In the genomic region with DNA sequence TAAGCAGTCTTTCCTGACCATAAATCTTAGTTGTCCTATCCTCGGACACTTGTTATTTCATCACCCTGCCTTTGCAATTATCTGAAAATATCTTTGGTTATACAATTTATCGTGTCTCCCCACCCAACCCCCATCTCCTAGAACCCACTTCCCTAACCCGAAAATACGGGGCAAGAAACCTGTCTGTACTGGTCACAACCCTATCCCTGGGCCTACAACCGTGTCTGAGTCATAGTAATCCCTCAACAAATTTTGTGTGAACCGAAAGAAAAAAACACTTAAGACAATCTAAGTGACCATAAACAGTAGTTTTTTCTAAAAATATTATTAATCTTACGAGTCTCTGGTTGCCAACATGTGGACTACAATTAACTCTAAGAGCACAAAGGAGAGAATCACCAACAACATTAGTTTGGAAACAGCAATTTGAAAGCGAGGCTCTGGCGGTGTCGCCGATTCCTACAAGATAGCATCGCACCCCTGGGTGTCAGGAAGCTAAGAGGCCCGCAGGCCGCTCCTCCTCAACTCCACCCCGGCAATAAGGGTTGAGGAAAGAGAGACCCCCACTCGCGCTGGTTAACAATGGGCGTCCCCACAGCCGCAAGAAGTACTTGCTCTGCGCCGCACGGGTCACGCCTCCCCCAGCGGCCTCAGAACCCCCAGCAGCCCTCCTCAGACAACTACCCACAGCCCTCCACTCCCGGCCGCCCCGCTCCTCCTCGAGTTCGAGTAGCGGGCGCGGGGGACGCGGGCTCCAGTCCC, we compare ENCODE assay signal across 8 cellular contexts. TPM values are rescaled to one million over a fixed set of nuclear protein-coding genes. Genes with fewer than 3 reads are reported as not detected.
DNase-seq lines count a peak whose midpoint lies in the region; ATAC-seq and TF ChIP-seq lines count a peak whose summit lies in the region.
"Not testable (repeated sequence)": the region's sequence is repeated elsewhere in the genome, so short reads cannot be mapped to it uniquely, and the experiment has no call there.

No MANE protein-coding gene starts in this region.

- H3K4me3 ChIP-seq in LNCaP clone FGC (ENCODE audit: low read depth, low read length) (peak overlapping the region; percentile 64), coronary artery (peak overlapping the region; percentile 79), iPS-11a (ENCODE audit: low read depth, low read length) (peak overlapping the region; percentile 39), neutrophil (ENCODE audit: low read depth in 1 of 2, low read length in 1 of 2) (peak overlapping the region; percentile 65 to 93), upper lobe of right lung (peak overlapping the region; percentile 64)

- peak; percentile 41 for ATAC-seq in GM18867 (IDR thresholded peaks at IDR 0.05; ENCODE audit: unreplicated experiment)
- peak; percentile 27 for ATAC-seq in HG02623 (IDR thresholded peaks at IDR 0.05; ENCODE audit: unreplicated experiment)
- peak; percentile 44 to 62 for ATAC-seq in activated CD4-positive, CD25-positive, alpha-beta regulatory T cell treated with anti-CD3 and anti-CD28 coated beads, Interleukin-2, amount 50 U/mL, for 24 hours
- not testable (repeated sequence) for ATAC-seq in upper lobe of right lung

- not testable (repeated sequence) for TF ChIP-seq CTCF in LNCaP clone FGC (IDR thresholded peaks at IDR 0.05; ENCODE audit: control insufficient read depth, extremely low read depth, insufficient read depth); coronary artery (IDR thresholded peaks at IDR 0.05); neutrophil (IDR thresholded peaks at IDR 0.05); upper lobe of right lung (IDR thresholded peaks at IDR 0.05)

- not testable (repeated sequence) for DNase-seq in LNCaP clone FGC (ENCODE audit: low read depth); coronary artery (ENCODE audit: low spot score); upper lobe of right lung

- H3K36me3 ChIP-seq in neutrophil, upper lobe of right lung: not testable (repeated sequence)

- intact Hi-C loops in upper lobe of right lung (cut with DNase I) = not testable (repeated sequence)

- not testable (repeated sequence) for H3K9me3 ChIP-seq in neutrophil, upper lobe of right lung

- not testable (repeated sequence) for H3K4me1 ChIP-seq in neutrophil (ENCODE audit: control insufficient read depth in 1 of 2, insufficient read depth in 1 of 2, low read depth in 1 of 2, low read length in 1 of 2); upper lobe of right lung

- H3K27ac ChIP-seq in coronary artery (peak overlapping the region; percentile 77 to 78), neutrophil (peak overlapping the region; percentile 70), upper lobe of right lung (peak overlapping the region; percentile 60)

- H3K27me3 ChIP-seq in neutrophil, upper lobe of right lung: not testable (repeated sequence)

RNA-seq across cellular contexts. Expression of gene TVP23C, which starts 0.5 kb away (rescaled TPM):
- total RNA-seq in upper lobe of right lung = 18.4 TPM

RNA-seq across cellular contexts. Expression of gene FBXW10B, which starts 56.7 kb away (rescaled TPM):
- 1.4 TPM for total RNA-seq in upper lobe of right lung
